Comparison of ENCODE assay signal across 12 cellular contexts in the genomic region with DNA sequence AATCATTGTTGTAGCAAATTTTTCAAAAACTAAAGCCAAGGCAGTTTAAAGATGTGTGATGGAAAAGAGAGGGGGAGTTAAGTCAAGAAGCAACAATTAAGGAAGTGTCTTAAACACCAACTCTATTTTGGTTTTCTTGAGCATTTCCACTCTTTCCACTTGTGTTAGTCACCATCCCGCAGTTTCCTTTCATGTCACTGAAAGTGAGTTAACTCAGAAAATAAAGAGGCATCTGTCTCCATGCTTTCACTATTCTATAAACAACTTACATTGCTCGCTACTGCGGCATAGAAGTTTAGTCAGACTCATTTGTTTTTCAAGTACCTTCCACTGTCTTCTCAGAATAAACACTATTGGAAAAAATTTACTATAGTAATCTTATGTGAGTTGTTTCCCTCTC.
DNase-seq lines count a peak whose midpoint lies in the region; ATAC-seq, FAIRE-seq and TF ChIP-seq lines count a peak whose summit lies in the region.
"Had no signal": no experiment of that assay in that cellular context is flagged by ENCODE, and none has a peak within 500 bp of the region (broad histone marks: within the 10 kb centered on the region; RNA-seq: fewer than 3 reads in every experiment).

No MANE protein-coding gene starts in this region.

- TF ChIP-seq POLR2A in GM12878 (IDR thresholded peaks at IDR 0.05; ENCODE audit: low read depth, low read length) = no peak

- H4K20me1 ChIP-seq in GM12878 (ENCODE audit: control insufficient read depth, insufficient read depth) = no peaks in the 10 kb centered on the region

- no peaks in the 10 kb centered on the region for H3K27me3 ChIP-seq in GM12878 (replicated peaks in 1 of 2; ENCODE audit: control insufficient read depth in 2 of 2, insufficient read depth in 2 of 2, low read length in 1 of 2)
- H3K27me3 ChIP-seq: suprapubic skin had no signal

- no peak overlapping the region for H3K4me2 ChIP-seq in GM12878 (ENCODE audit: control insufficient read depth, insufficient read depth)

- SMC1A ChIA-PET in GM12878 (lab: Charles Lee; ENCODE audit: uncharacterized antibody, unreplicated experiment) = no interaction called here

- H2AFZ ChIP-seq in GM12878 (ENCODE audit: control insufficient read depth, low read depth, low read length) = no peak overlapping the region

- H3K36me3 ChIP-seq in GM12878 (ENCODE audit: control insufficient read depth in 2 of 2, insufficient read depth in 2 of 2, low read length in 1 of 2) = no peaks in the 10 kb centered on the region
- H3K36me3 ChIP-seq: suprapubic skin had no signal

- no peak for FAIRE-seq in GM12878 (lab: Jason Lieb, UNC)
- FAIRE-seq: RCC 7860 had no signal

- H3K9ac ChIP-seq in GM12878 (ENCODE audit: control insufficient read depth, insufficient read depth, low read length) = no peak overlapping the region

- DNase-seq in AG10803 (ENCODE audit: low read depth) (peak; percentile 44), HT1080 (ENCODE audit: low read depth) (peak; percentile 85), GM12878 (ENCODE audit: low read depth, low spot score) (no peak), NCI-H2029 (lab: John Stamatoyannopoulos, UW) (no peak), T-helper 9 cell (no peak), NCI-H1048 (lab: John Stamatoyannopoulos, UW) (no peak), RWPE1 (ENCODE audit: low spot score) (no peak)
- DNase-seq: activated T-cell treated with anti-CD3 and anti-CD28 coated beads, Interleukin-2, amount 50 U/mL, for 1 hour; CD8-positive, alpha-beta memory T cell had no signal

- in situ Hi-C loops in GM12878 (cut with MboI) = no loop called here

- CTCF ChIA-PET in GM12878 (lab: Yijun Ruan, JAX) = no interaction called here
- CTCF ChIA-PET in RWPE1 (lab: Yijun Ruan, JAX) = no interaction called here

- H3K4me1 ChIP-seq in GM12878 (ENCODE audit: control insufficient read depth, insufficient read depth, low read length) = no peaks in the 10 kb centered on the region
- H3K4me1 ChIP-seq: suprapubic skin had no signal

- no peak for TF ChIP-seq EP300 in GM12878 (IDR thresholded peaks at IDR 0.05; ENCODE audit: borderline replicate concordance in 1 of 2, control insufficient read depth in 1 of 2, low read depth in 2 of 2, low read length in 2 of 2)

- H3K79me2 ChIP-seq in GM12878 (ENCODE audit: control insufficient read depth, insufficient read depth, low read length) = no peaks in the 10 kb centered on the region

- POLR2A ChIA-PET in GM12878 (lab: Charles Lee) (no interaction called here), RWPE1 (lab: Yijun Ruan, JAX; ENCODE audit: low non-redundant PET) (no interaction called here)

- 0% methylated on average over 3 of the region's 3 CpGs for WGBS in GM12878 (ENCODE audit: insufficient coverage, insufficient replicate concordance, low lambda C conversion rate, missing lambda C conversion rate)

- no peak for TF ChIP-seq RAD21 in GM12878 (IDR thresholded peaks at IDR 0.05; ENCODE audit: insufficient read depth, low read depth, low read length)

- RAD21 ChIA-PET in GM12878 (lab: Charles Lee; ENCODE audit: unreplicated experiment) = no interaction called here

- ATAC-seq in GM19351 (IDR thresholded peaks at IDR 0.05; ENCODE audit: unreplicated experiment) (peak; percentile 40), GM12878 (peak; percentile 34)

- BruUV-seq in GM12878 (replicated peaks; lab: Mats Ljungman, UMichigan) = no TSS peak

- H3K27ac ChIP-seq in GM12878 (ENCODE audit: control insufficient read depth, insufficient read depth) (no peak overlapping the region), RWPE1 (no peak overlapping the region)
- H3K27ac ChIP-seq: suprapubic skin had no signal

- H3K4me3 ChIP-seq in AG10803 (ENCODE audit: low read length) (no peak overlapping the region), GM12878 (no peak overlapping the region)
- H3K4me3 ChIP-seq: suprapubic skin had no signal

- no peaks in the 10 kb centered on the region for H3K9me3 ChIP-seq in GM12878 (replicated peaks; ENCODE audit: control insufficient read depth, insufficient read depth, low read length)
- H3K9me3 ChIP-seq: suprapubic skin had no signal

- intact Hi-C loops in GM12878 (cut with micrococcal nuclease; ENCODE audit: unreplicated experiment) = no loop called here

- TF ChIP-seq CTCF in AG10803 (conservative IDR thresholded peaks at IDR 0.05; ENCODE audit: low read length) = no peak
- TF ChIP-seq CTCF in GM12878 (IDR thresholded peaks at IDR 0.05 in 2 of 3, conservative IDR thresholded peaks at IDR 0.05 in 1 of 3; ENCODE audit: control insufficient read depth in 2 of 3, extremely low read depth in 1 of 3, insufficient read depth in 1 of 3, low read depth in 3 of 3, low read length in 3 of 3) = no peak
- no peak for TF ChIP-seq CTCF in RWPE1 (conservative IDR thresholded peaks at IDR 0.05; ENCODE audit: low read depth)

TF ChIP-seq in GM12878, 131 proteins besides CTCF, POLR2A, EP300 and RAD21:
- TF ChIP-seq RUNX3 (IDR thresholded peaks at IDR 0.05; ENCODE audit: low read length) (peak; percentile 26; the same call in 1 of the 2 replicates), MEF2A (IDR thresholded peaks at IDR 0.05; ENCODE audit: insufficient read depth, low read depth, low read length) (0 out of 2 replicates have a peak, but pooled peaks have one; percentile 25), CHD1 (IDR thresholded peaks at IDR 0.05; ENCODE audit: low read depth, low read length) (no peak), RFX5 (IDR thresholded peaks at IDR 0.05; ENCODE audit: low read depth, low read length) (no peak), NFIC (IDR thresholded peaks at IDR 0.05; ENCODE audit: low read depth, low read length) (0 out of 2 replicates have a peak, but pooled peaks have one; percentile 42), ESRRA (IDR thresholded peaks at IDR 0.05; ENCODE audit: low read length) (no peak), POLR2AphosphoS5 (IDR thresholded peaks at IDR 0.05; ENCODE audit: low read length) (no peak), BHLHE40 (IDR thresholded peaks at IDR 0.05; ENCODE audit: borderline replicate concordance in 1 of 2, low read depth in 2 of 2, low read length in 1 of 2) (no peak), ETV6 (conservative IDR thresholded peaks at IDR 0.05 in 1 of 2, IDR thresholded peaks at IDR 0.05 in 1 of 2; ENCODE audit: borderline replicate concordance in 1 of 2, low read depth in 1 of 2) (0 out of 4 replicates have a peak, but pooled peaks of 1 of the 2 experiments have one; percentile 16), JUNB (IDR thresholded peaks at IDR 0.05) (peak; percentile 24; the same call in 1 of the 2 replicates)
TF ChIP-seq in GM12878: peak in this region for 5.

Comparison
In these comparisons a context has a peak if more than half of its experiments do, and no peak if none do; other contexts are left out.
1. DNase-seq: peak in AG10803 (single experiment) and HT1080 (single experiment); none in GM12878 (single experiment), NCI-H2029 (single experiment), T-helper 9 cell (single experiment), NCI-H1048 (single experiment) and RWPE1 (single experiment).